Comparison of ENCODE assay signal across 22 cellular contexts in the genomic region with DNA sequence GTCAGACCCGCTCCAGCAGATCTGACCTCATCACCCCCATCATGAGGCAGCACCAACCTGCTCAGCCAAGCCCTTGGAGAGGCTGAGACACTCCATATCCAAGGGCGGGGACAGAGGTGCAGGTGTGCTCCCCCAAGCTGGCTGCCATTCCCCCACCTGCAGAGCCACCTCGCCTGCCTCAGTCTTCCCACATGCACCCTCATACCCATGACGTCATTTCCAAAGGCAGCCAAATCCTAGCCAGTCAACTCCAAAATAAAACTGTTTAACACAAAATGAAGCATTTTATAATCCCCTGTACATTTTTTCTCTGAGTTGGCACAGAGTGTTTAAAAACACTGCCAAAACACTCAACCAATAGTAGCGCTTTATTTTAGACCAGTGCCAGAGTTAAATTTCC.
DNase-seq lines count a peak whose midpoint lies in the region; ATAC-seq, FAIRE-seq and TF ChIP-seq lines count a peak whose summit lies in the region.
"Had no signal": no experiment of that assay in that cellular context is flagged by ENCODE, and none has a peak within 500 bp of the region (broad histone marks: within the 10 kb centered on the region; RNA-seq: fewer than 3 reads in every experiment).

No MANE protein-coding gene starts in this region.

- no peak overlapping the region for H3K27ac ChIP-seq in H1 (ENCODE audit: low read depth, low read length)
- no peak overlapping the region for H3K27ac ChIP-seq in neuronal stem cell (replicated peaks; ENCODE audit: low read length)
- H3K27ac ChIP-seq in endodermal cell (ENCODE audit: low read depth, low read length) = no peak overlapping the region
- H3K27ac ChIP-seq: GM23248 had no signal

- no peak for FAIRE-seq in H1 (lab: Jason Lieb, UNC)
- FAIRE-seq: A204.1, D721Med, G401.6, GM12892, GM18507, H54 had no signal

- H4K5ac ChIP-seq in H1 (ENCODE audit: insufficient read length, low read depth, low read length) = no peak overlapping the region

- peaks cover 0 to 6% of the 10 kb centered on the region in 2 experiments; a peak in 1 of 4 replicates for H3K79me2 ChIP-seq in H1 (ENCODE audit: control insufficient read depth in 1 of 2, insufficient read depth in 2 of 2, low read length in 2 of 2)

- no peak overlapping the region for H3K4me2 ChIP-seq in H1 (ENCODE audit: insufficient read depth in 1 of 2, low read depth in 2 of 2, low read length in 2 of 2)
- no peak overlapping the region for H3K4me2 ChIP-seq in neuronal stem cell (ENCODE audit: insufficient read depth, low read length, poor library complexity, severe bottlenecking)

- TF ChIP-seq CTCF in WTC11 (IDR thresholded peaks at IDR 0.05) = no peak
- no peak for TF ChIP-seq CTCF in H1 (IDR thresholded peaks at IDR 0.05; ENCODE audit: control extremely low read depth in 1 of 3, insufficient read depth in 1 of 3, low read depth in 1 of 3, low read length in 3 of 3)
- no peak for TF ChIP-seq CTCF in endodermal cell (conservative IDR thresholded peaks at IDR 0.05)

- H3K27me3 ChIP-seq in H1 (replicated peaks in 1 of 4; ENCODE audit: control insufficient read depth in 3 of 4, extremely low read depth in 1 of 4, insufficient read depth in 3 of 4, low read length in 3 of 4) = no peaks in the 10 kb centered on the region
- H3K27me3 ChIP-seq in neuronal stem cell (ENCODE audit: control insufficient read depth in 3 of 3, insufficient read depth in 3 of 3, low read depth in 1 of 3, low read length in 3 of 3) = no peaks in the 10 kb centered on the region
- H3K27me3 ChIP-seq in endodermal cell (ENCODE audit: control insufficient read depth, insufficient read depth, low read length, poor library complexity, severe bottlenecking) = no peaks in the 10 kb centered on the region
- H3K27me3 ChIP-seq: BE2C had no signal

- H2AFZ ChIP-seq in H1 (ENCODE audit: low read length) (no peak overlapping the region), neuronal stem cell (ENCODE audit: low read length) (no peak overlapping the region)
- H2AFZ ChIP-seq: GM23248 had no signal

- H3K4ac ChIP-seq in H1 (replicated peaks; ENCODE audit: insufficient read length, low read depth, low read length) (no peak overlapping the region), neuronal stem cell (ENCODE audit: low read length) (no peak overlapping the region)

- peak overlapping the region; percentile 39; the same call in 1 of the 2 replicates for H3K27ac Mint-ChIP-seq in WTC11
- H3K27ac Mint-ChIP-seq in endodermal cell = no peak overlapping the region
- H3K27ac Mint-ChIP-seq: CD8-positive, alpha-beta memory T cell; HFFc6 had no signal

- no peak for ATAC-seq in WTC11
- no peak for ATAC-seq in HG02642 (IDR thresholded peaks at IDR 0.05; ENCODE audit: poor library complexity, unreplicated experiment)
- ATAC-seq: HCT116 had no signal

- TF ChIP-seq RAD21 in H1 (IDR thresholded peaks at IDR 0.05 in 1 of 2, conservative IDR thresholded peaks at IDR 0.05 in 1 of 2; ENCODE audit: low read depth in 2 of 2, low read length in 2 of 2) = no peak

- no peak overlapping the region for H3K9ac ChIP-seq in H1 (replicated peaks in 1 of 4; ENCODE audit: extremely low read depth in 1 of 4, low read depth in 3 of 4, low read length in 3 of 4)
- H3K9ac ChIP-seq in neuronal stem cell (ENCODE audit: low read depth, low read length, poor library complexity) = no peak overlapping the region
- no peak overlapping the region for H3K9ac ChIP-seq in endodermal cell (ENCODE audit: extremely low read depth, low read length, poor library complexity, severe bottlenecking)
- H3K9ac ChIP-seq: GM23248 had no signal

- H3K18ac ChIP-seq in H1 (ENCODE audit: extremely low read depth, low read length) (no peak overlapping the region), neuronal stem cell (ENCODE audit: low read length) (peak overlapping the region; percentile 37)

- H3K36me3 Mint-ChIP-seq in WTC11 (peaks cover 5% of the 10 kb centered on the region; the same call in 1 of the 2 replicates), endodermal cell (ENCODE audit: low read depth) (peaks cover 17% of the 10 kb centered on the region)
- H3K36me3 Mint-ChIP-seq: CD4-positive, CD25-positive, alpha-beta regulatory T cell; CD8-positive, alpha-beta memory T cell had no signal

- POLR2A ChIA-PET in WTC11 (lab: Charles Lee) (no interaction called here), H1 (lab: Charles Lee; ENCODE audit: partially characterized antibody) (interaction anchor here (0.6 kb wide), 1 partner anchor 168 kb away, joined by 3 read pairs; no protein-coding TSS in a partner anchor)

- peak overlapping the region; percentile 28; the same call in 1 of the 2 replicates for H2AK5ac ChIP-seq in H1 (ENCODE audit: low read depth, low read length)
- H2AK5ac ChIP-seq in neuronal stem cell (ENCODE audit: low read depth, low read length) = peak overlapping the region; percentile 54

- H2BK12ac ChIP-seq in H1 (ENCODE audit: low read depth, low read length) (no peak overlapping the region), neuronal stem cell (ENCODE audit: low read length) (no peak overlapping the region)

- H3K27me3 Mint-ChIP-seq in WTC11 (ENCODE audit: low read depth) (no peaks in the 10 kb centered on the region), endodermal cell (ENCODE audit: insufficient read depth) (no peaks in the 10 kb centered on the region)
- H3K27me3 Mint-ChIP-seq: CD4-positive, CD25-positive, alpha-beta regulatory T cell had no signal

- no peak overlapping the region for H4K8ac ChIP-seq in H1 (ENCODE audit: extremely low read depth, insufficient read depth, low read length)
- no peak overlapping the region for H4K8ac ChIP-seq in neuronal stem cell (ENCODE audit: low read depth, low read length)

- H2BK15ac ChIP-seq in H1 (ENCODE audit: low read length) (no peak overlapping the region), neuronal stem cell (ENCODE audit: low read length) (no peak overlapping the region)

- 85% methylated on average over 5 of the region's 5 CpGs; no CpG with 5 or more reads in 1 of the 2 experiments for WGBS in H1 (ENCODE audit: extremely low coverage in 1 of 2, insufficient coverage in 1 of 2, insufficient read length in 1 of 2, insufficient replicate concordance in 2 of 2, low coverage in 1 of 2, low lambda C conversion rate in 2 of 2, missing lambda C conversion rate in 1 of 2), 2 experiments
- WGBS in neuronal stem cell (ENCODE audit: extremely low coverage in 2 of 2, insufficient read length in 2 of 2, insufficient replicate concordance in 1 of 2), 2 donors = no CpG with 5 or more reads among the region's 5 CpGs
- 91 to 92% methylated on average over 2 to 5 of the region's 5 CpGs for WGBS in endodermal cell (ENCODE audit: insufficient coverage in 1 of 2, insufficient read length in 1 of 2), 2 experiments

- H2BK120ac ChIP-seq in H1 (replicated peaks; ENCODE audit: low read depth, low read length) = no peak overlapping the region
- peak overlapping the region; percentile 22 for H2BK120ac ChIP-seq in neuronal stem cell (ENCODE audit: low read depth, low read length)

- peaks cover 16% of the 10 kb centered on the region for H3K79me1 ChIP-seq in H1 (ENCODE audit: low read depth, low read length)
- peaks cover 3% of the 10 kb centered on the region for H3K79me1 ChIP-seq in neuronal stem cell (ENCODE audit: low read depth, low read length)

- H3K14ac ChIP-seq in H1 (ENCODE audit: insufficient read length) (no peak overlapping the region), neuronal stem cell (ENCODE audit: low read length) (no peak overlapping the region)

- H3K36me3 ChIP-seq in H1 (ENCODE audit: control insufficient read depth in 2 of 4, insufficient read depth in 4 of 4, low read length in 3 of 4) (no peaks in the 10 kb centered on the region), neuronal stem cell (replicated peaks in 1 of 2; ENCODE audit: control insufficient read depth in 2 of 2, insufficient read depth in 2 of 2, low read length in 2 of 2) (peaks cover 0 to 47% of the 10 kb centered on the region in 2 donors), endodermal cell (ENCODE audit: control insufficient read depth, insufficient read depth, low read length) (no peaks in the 10 kb centered on the region)
- H3K36me3 ChIP-seq: BE2C had no signal

- H4K20me1 ChIP-seq in H1 (replicated peaks in 1 of 2; ENCODE audit: control insufficient read depth in 1 of 2, insufficient read depth in 2 of 2, low read length in 2 of 2) = no peaks in the 10 kb centered on the region

- H3K4me3 ChIP-seq in H1 (ENCODE audit: extremely low read depth in 1 of 4, insufficient read depth in 2 of 4, low read depth in 3 of 4, low read length in 4 of 4) (no peak overlapping the region), neuronal stem cell (ENCODE audit: low read length in 2 of 2) (no peak overlapping the region), endodermal cell (ENCODE audit: low read length) (no peak overlapping the region)
- H3K4me3 ChIP-seq: GM23248 had no signal

- H3K23me2 ChIP-seq in H1 (ENCODE audit: low read depth, low read length) = no peaks in the 10 kb centered on the region

- peaks cover 57% of the 10 kb centered on the region for H3K4me1 Mint-ChIP-seq in WTC11
- peaks cover 21% of the 10 kb centered on the region for H3K4me1 Mint-ChIP-seq in endodermal cell
- H3K4me1 Mint-ChIP-seq: CD4-positive, CD25-positive, alpha-beta regulatory T cell; CD8-positive, alpha-beta memory T cell had no signal

- H3K9me3 Mint-ChIP-seq in WTC11 = no peaks in the 10 kb centered on the region
- H3K9me3 Mint-ChIP-seq in endodermal cell = no peaks in the 10 kb centered on the region
- H3K9me3 Mint-ChIP-seq: CD8-positive, alpha-beta memory T cell had no signal

- no peak overlapping the region for H3K23ac ChIP-seq in H1 (ENCODE audit: insufficient read length)
- H3K23ac ChIP-seq in neuronal stem cell (ENCODE audit: low read depth, low read length, poor library complexity) = peak overlapping the region; percentile 23

- H4K91ac ChIP-seq in H1 (replicated peaks; ENCODE audit: insufficient read length, low read length) (no peak overlapping the region), neuronal stem cell (ENCODE audit: low read depth, low read length, poor library complexity) (no peak overlapping the region)

- no peak for TF ChIP-seq EP300 in H1 (IDR thresholded peaks at IDR 0.05; ENCODE audit: borderline replicate concordance in 1 of 2, low read depth in 2 of 2, low read length in 2 of 2)

- CTCF ChIA-PET in WTC11 (lab: Charles Lee) = no interaction called here
- CTCF ChIA-PET in H1 (lab: Charles Lee; ENCODE audit: partially characterized antibody) = interaction anchor here (1.0 to 1.6 kb wide), 4 partner anchors 11 to 225 kb away, joined by 3 to 5 read pairs (median 4); no protein-coding TSS in a partner anchor

- H3K9me3 ChIP-seq in H1 (ENCODE audit: insufficient read depth in 2 of 2, low read depth in 1 of 2, low read length in 1 of 2) = no peaks in the 10 kb centered on the region
- H3K9me3 ChIP-seq in neuronal stem cell (replicated peaks in 1 of 2; ENCODE audit: control insufficient read depth in 2 of 2, insufficient read depth in 1 of 2, low read depth in 1 of 2, low read length in 2 of 2) = no peaks in the 10 kb centered on the region
- H3K9me3 ChIP-seq in endodermal cell (ENCODE audit: control insufficient read depth, low read length) = no peaks in the 10 kb centered on the region
- H3K9me3 ChIP-seq: BE2C, Caco-2 had no signal

- H2BK5ac ChIP-seq in H1 (ENCODE audit: low read depth, low read length) = no peak overlapping the region
- H2BK5ac ChIP-seq in neuronal stem cell (ENCODE audit: low read length) = no peak overlapping the region

- H3K56ac ChIP-seq in H1 (replicated peaks; ENCODE audit: insufficient read length, low read depth, low read length) = no peak overlapping the region

- H3K4me1 ChIP-seq in H1 (replicated peaks in 1 of 4; ENCODE audit: control insufficient read depth in 3 of 4, insufficient read depth in 4 of 4, low read length in 3 of 4) = peaks cover 0 to 17% (median 2%) of the 10 kb centered on the region in 4 experiments; a peak in 5 of 7 replicates
- H3K4me1 ChIP-seq in neuronal stem cell (ENCODE audit: control insufficient read depth in 2 of 2, insufficient read depth in 1 of 2, low read depth in 1 of 2, low read length in 2 of 2) = peaks cover 15 to 22% of the 10 kb centered on the region in 2 donors
- H3K4me1 ChIP-seq in endodermal cell (ENCODE audit: control insufficient read depth, insufficient read depth, low read length) = no peaks in the 10 kb centered on the region
- H3K4me1 ChIP-seq: BE2C, Caco-2 had no signal

- no peak for TF ChIP-seq POLR2A in H1 (IDR thresholded peaks at IDR 0.05; ENCODE audit: control extremely low read depth in 1 of 2, low read depth in 2 of 2, low read length in 2 of 2)

- H2BK20ac ChIP-seq in H1 (ENCODE audit: low read length) = no peak overlapping the region

- H3K4me3 Mint-ChIP-seq in WTC11 (no peak overlapping the region), endodermal cell (no peak overlapping the region)
- H3K4me3 Mint-ChIP-seq: CD4-positive, CD25-positive, alpha-beta regulatory T cell; CD8-positive, alpha-beta memory T cell; HFFc6 had no signal

- DNase-seq in WTC11 (ENCODE audit: low spot score) (no peak), H1 (ENCODE audit: low read depth in 1 of 2, low spot score in 2 of 2) (no peak), neuronal stem cell (ENCODE audit: low spot score) (no peak), COLO668 (lab: John Stamatoyannopoulos, UW; ENCODE audit: unreplicated experiment) (no peak), NCI-H187 (lab: John Stamatoyannopoulos, UW) (no peak), endodermal cell (no peak)
- DNase-seq: ACHN; BE2C; C1 segment of cervical spinal cord; Caco-2; CD4-positive, CD25-positive, alpha-beta regulatory T cell; CD8-positive, alpha-beta memory T cell; GM23248; HFFc6 had no signal
